8 cellular contexts compared by ENCODE assay signal in the genomic region with DNA sequence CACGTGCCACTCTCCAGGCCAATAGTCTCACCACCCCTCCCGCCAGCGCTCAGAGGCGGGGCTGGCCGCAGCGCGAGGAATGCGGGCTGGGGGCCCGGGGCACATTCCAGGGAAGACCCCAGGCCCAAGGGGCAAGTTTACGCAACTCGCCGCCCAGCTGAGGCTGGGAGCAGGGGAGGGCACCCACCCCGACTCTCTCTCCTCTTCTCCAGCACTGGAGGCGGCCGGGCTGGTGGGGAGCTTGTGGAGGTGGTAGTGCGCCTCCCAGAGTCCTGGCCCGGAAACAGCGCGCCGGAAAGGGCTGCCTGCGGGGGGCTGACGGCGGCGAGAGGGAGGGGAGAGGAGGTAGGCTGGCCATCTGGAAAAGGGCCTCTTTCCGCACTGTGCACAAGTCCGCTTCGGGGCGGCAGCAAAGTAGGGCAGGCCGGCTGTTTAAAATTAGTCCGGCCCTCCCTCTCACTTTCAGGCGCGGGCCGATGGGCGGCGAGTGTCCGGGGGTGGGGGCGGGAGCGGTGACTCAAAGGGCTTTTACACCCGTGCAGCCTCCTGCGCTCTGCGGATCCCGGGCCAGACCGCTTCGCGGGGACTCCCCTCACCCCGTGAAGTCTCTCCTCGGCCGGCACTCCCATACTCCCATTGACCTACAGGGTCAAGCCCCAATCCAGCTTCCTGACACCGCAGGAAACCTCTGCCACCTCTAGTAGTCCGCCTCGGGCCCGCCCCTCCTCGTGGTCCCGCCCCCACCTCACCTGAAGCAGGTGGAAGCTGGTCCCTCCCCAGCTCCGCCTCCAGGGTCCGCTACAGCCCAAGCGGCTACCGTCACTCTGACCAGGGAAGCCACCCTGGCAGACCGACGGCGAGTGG. TPM values are rescaled to one million over a fixed set of nuclear protein-coding genes. Genes with fewer than 3 reads are reported as not detected.
A peak's percentile ranks its signal among the peaks of the same experiment; 100 is the strongest.
DNase-seq lines count a peak whose midpoint lies in the region; ATAC-seq and TF ChIP-seq lines count a peak whose summit lies in the region.

No MANE protein-coding gene starts in this region.

- H3K27ac ChIP-seq in Karpas-422 (ENCODE audit: low read length) (peak overlapping the region; percentile 83), rectal smooth muscle tissue (ENCODE audit: low read depth, low read length) (peak overlapping the region; percentile 57)

- peak overlapping the region; percentile 88 for H3K4me3 ChIP-seq in Karpas-422 (ENCODE audit: low read length)
- H3K4me3 ChIP-seq in astrocyte of the cerebellum (ENCODE audit: low read depth, low read length): peak overlapping the region; percentile 91
- peak overlapping the region; percentile 85 for H3K4me3 ChIP-seq in rectal smooth muscle tissue (ENCODE audit: low read length)

- in situ Hi-C loops in astrocyte of the cerebellum (cut with HindIII; ENCODE audit: low sequenced_read_pairs): no loop called here

- peak; percentile 23 for ATAC-seq in GM19463 (IDR thresholded peaks at IDR 0.05; ENCODE audit: unreplicated experiment)

- peaks cover 29% of the 10 kb centered on the region for H3K79me2 ChIP-seq in Karpas-422 (ENCODE audit: low read length)

- peak overlapping the region; percentile 47; the same call in 1 of the 2 replicates for H2AFZ ChIP-seq in Karpas-422 (ENCODE audit: low read length)

- peak overlapping the region; percentile 95 for H3K4me2 ChIP-seq in Karpas-422 (ENCODE audit: low read depth, low read length, poor library complexity, severe bottlenecking)

- DNase-seq in COLO668 (lab: John Stamatoyannopoulos, UW; ENCODE audit: unreplicated experiment) (peak; percentile 93), Karpas-422 (peak; percentile 89), SW 1271 (lab: John Stamatoyannopoulos, UW) (peak; percentile 42 to 76), astrocyte of the cerebellum (ENCODE audit: low read depth) (peak; percentile 70), hepatic stellate cell (ENCODE audit: low spot score) (peak; percentile 74), mesenteric fat pad (ENCODE audit: low spot score) (no peak)

- peak; percentile 57 for TF ChIP-seq CTCF in astrocyte of the cerebellum (IDR thresholded peaks at IDR 0.05; ENCODE audit: low read depth, low read length, missing control alignments)

- H3K36me3 ChIP-seq in Karpas-422 (ENCODE audit: insufficient read depth, low read length): no peaks in the 10 kb centered on the region
- no peaks in the 10 kb centered on the region for H3K36me3 ChIP-seq in rectal smooth muscle tissue (ENCODE audit: control insufficient read depth, insufficient read depth, low read length)

- H3K4me1 ChIP-seq in Karpas-422 (ENCODE audit: low read length) (peaks cover 65% of the 10 kb centered on the region), rectal smooth muscle tissue (ENCODE audit: control insufficient read depth, insufficient read depth, low read length) (peaks cover 9% of the 10 kb centered on the region)

- H3K27me3 ChIP-seq in Karpas-422 (ENCODE audit: low read length) (no peaks in the 10 kb centered on the region), rectal smooth muscle tissue (ENCODE audit: control insufficient read depth, insufficient read depth, low read length) (peaks cover 14% of the 10 kb centered on the region)

- no peaks in the 10 kb centered on the region for H3K9me3 ChIP-seq in Karpas-422 (ENCODE audit: low read length)

- no peaks in the 10 kb centered on the region for H3K9me2 ChIP-seq in Karpas-422 (replicated peaks; ENCODE audit: insufficient read depth, low read length)

- H3K9ac ChIP-seq in Karpas-422 (ENCODE audit: low read length): peak overlapping the region; percentile 79
- peak overlapping the region; percentile 73 for H3K9ac ChIP-seq in rectal smooth muscle tissue (ENCODE audit: low read length)

- peaks cover 11% of the 10 kb centered on the region; the same call in 1 of the 2 replicates for H4K20me1 ChIP-seq in Karpas-422 (ENCODE audit: insufficient read depth, low read depth, low read length)

RNA-seq across cellular contexts. Expression of a gene that starts 1.0 kb away (rescaled TPM):
- 29.1 and 33.1 TPM in 2 replicates for total RNA-seq in Karpas-422 (2014; rRNA removed; shearing (Covaris generic); ENCODE audit: low replicate concordance)
- 36.6 TPM for total RNA-seq in mesenteric fat pad

RNA-seq across cellular contexts. Expression of a gene that starts 2.5 kb away (rescaled TPM):
- total RNA-seq in Karpas-422 (2014; rRNA removed; shearing (Covaris generic); ENCODE audit: low replicate concordance): 4.9 and 6.1 TPM in 2 replicates
- total RNA-seq in mesenteric fat pad: 0.55 TPM

RNA-seq across cellular contexts. Expression of a gene that starts 19.4 kb away (rescaled TPM):
- 19.5 and 38.9 TPM in 2 replicates for total RNA-seq in Karpas-422 (2014; rRNA removed; shearing (Covaris generic); ENCODE audit: low replicate concordance)
- total RNA-seq in mesenteric fat pad: 36.5 TPM

RNA-seq across cellular contexts. Expression of a gene that starts 33.0 kb away (rescaled TPM):
- total RNA-seq in Karpas-422 (2014; rRNA removed; shearing (Covaris generic); ENCODE audit: low replicate concordance): 0.36 and 0.86 TPM in 2 replicates
- total RNA-seq in mesenteric fat pad: 4.0 TPM

RNA-seq across cellular contexts. Expression of a gene that starts 47.4 kb away (rescaled TPM):
- total RNA-seq in Karpas-422 (2014; rRNA removed; shearing (Covaris generic); ENCODE audit: low replicate concordance): 0.82 and 5.6 TPM in 2 replicates
- total RNA-seq in mesenteric fat pad: 1.2 TPM
